In genomic region chr16:88530858-88531203, GRCh38 we compare ENCODE assay signal across 1 cellular context.
TF ChIP-seq lines count a peak whose summit lies in the region.

No MANE protein-coding gene starts in this region.

TF ChIP-seq in K562, 482 proteins besides CTCF, POLR2A, EP300 and RAD21 (continued from another document):
- TF ChIP-seq UBTF (IDR thresholded peaks at IDR 0.05; ENCODE audit: borderline replicate concordance in 1 of 2, low read depth in 2 of 2, low read length in 2 of 2) (0 out of 4 replicates have a peak, but pooled peaks of 1 of the 2 experiments have one; percentile 37), LEF1 (IDR thresholded peaks at IDR 0.05) (0 out of 2 replicates have a peak, but pooled peaks have one; percentile 20), ATF6 (CRISPR knock-in tag; IDR thresholded peaks at IDR 0.05) (peak; percentile 84; the same call in 1 of the 2 replicates), CAMTA2 (CRISPR knock-in tag; conservative IDR thresholded peaks at IDR 0.05) (no peak), ZFP36 (IDR thresholded peaks at IDR 0.05; ENCODE audit: low read depth, low read length, partially characterized antibody) (no peak), BRF1 (IDR thresholded peaks at IDR 0.05; ENCODE audit: borderline replicate concordance, extremely low read depth, insufficient read length) (no peak), EWSR1 (IDR thresholded peaks at IDR 0.05; ENCODE audit: borderline replicate concordance, low read depth, partially characterized antibody) (no peak), BDP1 (IDR thresholded peaks at IDR 0.05; ENCODE audit: insufficient read depth, insufficient read length) (no peak), ZNF740 (CRISPR knock-in tag; IDR thresholded peaks at IDR 0.05) (no peak), ZNF740 (tag; IDR thresholded peaks at IDR 0.05) (no peak), SOX6 (IDR thresholded peaks at IDR 0.05) (no peak), ASH1L (IDR thresholded peaks at IDR 0.05; ENCODE audit: borderline replicate concordance, low read depth, partially characterized antibody) (no peak), CCNT2 (IDR thresholded peaks at IDR 0.05; ENCODE audit: borderline replicate concordance, extremely low read depth, insufficient read length, low read depth, low read length) (peak; percentile 29), XRCC5 (IDR thresholded peaks at IDR 0.05; ENCODE audit: low read depth, low read length) (0 out of 2 replicates have a peak, but pooled peaks have one; percentile 36), MTA2 (IDR thresholded peaks at IDR 0.05; ENCODE audit: low read depth) (peak; percentile 29; the same call in 1 of the 2 replicates), ARID1B (IDR thresholded peaks at IDR 0.05) (peak; percentile 68), ZNF384 (IDR thresholded peaks at IDR 0.05; ENCODE audit: low read depth, low read length) (no peak), MAZ (CRISPR knock-in tag; conservative IDR thresholded peaks at IDR 0.05 in 1 of 2, IDR thresholded peaks at IDR 0.05 in 1 of 2) (peak in 1 of 2 experiments; percentile 83; a peak in 3 of 4 replicates), THAP7 (CRISPR knock-in tag; IDR thresholded peaks at IDR 0.05) (no peak), YBX1 (IDR thresholded peaks at IDR 0.05) (no peak), NCOR1 (IDR thresholded peaks at IDR 0.05) (peak; percentile 32; the same call in 1 of the 2 replicates), RAD51 (IDR thresholded peaks at IDR 0.05; ENCODE audit: borderline replicate concordance, low read depth) (no peak), CTBP1 (IDR thresholded peaks at IDR 0.05; ENCODE audit: borderline replicate concordance) (0 out of 2 replicates have a peak, but pooled peaks have one; percentile 31), HLTF (IDR thresholded peaks at IDR 0.05) (no peak), TFAP4 (CRISPR knock-in tag; IDR thresholded peaks at IDR 0.05; ENCODE audit: borderline replicate concordance) (no peak), DDX20 (tag; IDR thresholded peaks at IDR 0.05; ENCODE audit: low read depth) (no peak), TCF3 (CRISPR knock-in tag; IDR thresholded peaks at IDR 0.05) (peak; percentile 64), FOXP1 (CRISPR knock-in tag; IDR thresholded peaks at IDR 0.05) (no peak), GATA2 (CRISPR knock-in tag; IDR thresholded peaks at IDR 0.05) (peak; percentile 72), ZNF280B (CRISPR knock-in tag; IDR thresholded peaks at IDR 0.05) (no peak), HDGF (IDR thresholded peaks at IDR 0.05) (no peak), ZNF639 (CRISPR knock-in tag; conservative IDR thresholded peaks at IDR 0.05 in 1 of 2, IDR thresholded peaks at IDR 0.05 in 1 of 2) (no peak), ZNF12 (CRISPR knock-in tag; IDR thresholded peaks at IDR 0.05) (no peak)
